1 cellular context compared by ENCODE assay signal in the genomic region with DNA sequence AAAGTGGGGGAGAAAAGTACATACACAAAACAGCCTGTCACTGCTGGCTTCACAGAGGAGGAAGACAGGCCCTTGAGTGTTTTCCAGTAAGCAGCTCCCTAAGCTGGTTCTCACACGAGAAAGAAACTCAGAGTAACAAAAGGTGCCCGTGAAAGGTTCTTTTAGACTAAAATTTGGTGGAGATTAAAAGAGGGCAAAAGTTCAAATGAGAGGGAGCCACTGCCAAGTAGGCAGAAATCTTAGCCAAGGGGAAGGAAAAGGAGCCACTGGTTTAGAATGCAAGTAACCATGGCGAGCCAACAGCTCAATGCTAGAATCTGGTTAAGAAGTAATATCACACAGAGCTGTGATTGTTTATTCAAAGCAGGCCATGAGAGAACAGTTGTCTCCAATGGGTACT.
TF ChIP-seq lines count a peak whose summit lies in the region.

No MANE protein-coding gene starts in this region.

TF ChIP-seq in H1, 55 proteins besides CTCF, POLR2A, EP300 and RAD21 (continued from another document):
- TF ChIP-seq, protein P1, sequence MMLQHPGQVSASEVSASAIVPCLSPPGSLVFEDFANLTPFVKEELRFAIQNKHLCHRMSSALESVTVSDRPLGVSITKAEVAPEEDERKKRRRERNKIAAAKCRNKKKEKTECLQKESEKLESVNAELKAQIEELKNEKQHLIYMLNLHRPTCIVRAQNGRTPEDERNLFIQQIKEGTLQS (IDR thresholded peaks at IDR 0.05; ENCODE audit: insufficient read depth, low read depth, low read length) = no peak
- no peak for TF ChIP-seq CTBP2 (IDR thresholded peaks at IDR 0.05; ENCODE audit: borderline replicate concordance, insufficient read depth, insufficient read length, low read length)
- TF ChIP-seq, protein P2, sequence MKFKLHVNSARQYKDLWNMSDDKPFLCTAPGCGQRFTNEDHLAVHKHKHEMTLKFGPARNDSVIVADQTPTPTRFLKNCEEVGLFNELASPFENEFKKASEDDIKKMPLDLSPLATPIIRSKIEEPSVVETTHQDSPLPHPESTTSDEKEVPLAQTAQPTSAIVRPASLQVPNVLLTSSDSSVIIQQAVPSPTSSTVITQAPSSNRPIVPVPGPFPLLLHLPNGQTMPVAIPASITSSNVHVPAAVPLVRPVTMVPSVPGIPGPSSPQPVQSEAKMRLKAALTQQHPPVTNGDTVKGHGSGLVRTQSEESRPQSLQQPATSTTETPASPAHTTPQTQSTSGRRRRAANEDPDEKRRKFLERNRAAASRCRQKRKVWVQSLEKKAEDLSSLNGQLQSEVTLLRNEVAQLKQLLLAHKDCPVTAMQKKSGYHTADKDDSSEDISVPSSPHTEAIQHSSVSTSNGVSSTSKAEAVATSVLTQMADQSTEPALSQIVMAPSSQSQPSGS (IDR thresholded peaks at IDR 0.05; ENCODE audit: low read length) = no peak
- no peak for TF ChIP-seq NANOG (IDR thresholded peaks at IDR 0.05; ENCODE audit: insufficient read depth, low read depth, low read length, poor library complexity, severe bottlenecking)
- no peak for TF ChIP-seq SP2 (IDR thresholded peaks at IDR 0.05; ENCODE audit: low read length)
- no peak for TF ChIP-seq CBX5 (IDR thresholded peaks at IDR 0.05; ENCODE audit: low read depth, low read length)
- no peak for TF ChIP-seq SP1 (IDR thresholded peaks at IDR 0.05; ENCODE audit: low read depth, low read length)
- TF ChIP-seq KDM4A (IDR thresholded peaks at IDR 0.05; ENCODE audit: low read depth, low read length, severe bottlenecking) = no peak
- TF ChIP-seq CEBPB (IDR thresholded peaks at IDR 0.05; ENCODE audit: low read depth, low read length) = no peak
- TF ChIP-seq RBBP5 (IDR thresholded peaks at IDR 0.05; ENCODE audit: borderline replicate concordance, low read depth, low read length) = no peak
- no peak for TF ChIP-seq KDM5A (IDR thresholded peaks at IDR 0.05; ENCODE audit: low read length)
